Comparison of ENCODE assay signal across 8 cellular contexts in genomic region chrX:70434352-70434866, GRCh38. TPM values are rescaled to one million over a fixed set of nuclear protein-coding genes. Genes with fewer than 3 reads are reported as not detected.
A peak's percentile ranks its signal among the peaks of the same experiment; 100 is the strongest.
DNase-seq lines count a peak whose midpoint lies in the region; ATAC-seq, FAIRE-seq and TF ChIP-seq lines count a peak whose summit lies in the region.

No MANE protein-coding gene starts in this region.

- TF ChIP-seq EP300 in A549 (IDR thresholded peaks at IDR 0.05), result no peak

- POLR2A ChIA-PET in A549 (lab: Yijun Ruan, JAX), result interaction anchor here (0.8 to 1.8 kb wide), 3 partner anchors 10 to 301 kb away, joined by 3 to 10 read pairs (median 3); partner anchors contain the start of gene IGBP1

- H4K20me1 ChIP-seq in keratinocyte (ENCODE audit: control insufficient read depth, extremely low read depth, insufficient read depth, low read length), result no peaks in the 10 kb centered on the region

- CTCF ChIA-PET in A549 (lab: Yijun Ruan, JAX), result interaction anchor here (1.0 to 4.8 kb wide), 12 partner anchors 9 to 404 kb away, joined by 3 to 44 read pairs (median 4); partner anchors contain the start of genes DLG3, GDPD2 and IGBP1

- no peaks in the 10 kb centered on the region for H3K9me3 ChIP-seq in A549
- H3K9me3 ChIP-seq in keratinocyte (ENCODE audit: control insufficient read depth, low read depth, low read length), result peaks cover 1% of the 10 kb centered on the region
- no peaks in the 10 kb centered on the region for H3K9me3 ChIP-seq in spleen

- FAIRE-seq in A549 (lab: Jason Lieb, UNC), result no peak
- no peak for FAIRE-seq in keratinocyte (lab: Jason Lieb, UNC)

- dilution Hi-C loops in keratinocyte (cut with MboI; ENCODE audit: extremely low pct_ligation_motif_present, low sequenced_read_pairs), result no loop called here

- TF ChIP-seq RAD21 in A549 (conservative IDR thresholded peaks at IDR 0.05 in 1 of 2, IDR thresholded peaks at IDR 0.05 in 1 of 2), result no peak

- H2AFZ ChIP-seq in keratinocyte (ENCODE audit: control insufficient read depth, low read length), result peak overlapping the region; percentile 93

- peak; percentile 84 to 93 for DNase-seq in A549 (ENCODE audit: low read depth in 1 of 2, low spot score in 1 of 2)
- peak; percentile 82 for DNase-seq in NCI-H2171 treated with DMSO at 0.1 percent for 48 hours (lab: John Stamatoyannopoulos, UW)
- peak; percentile 52 to 70 for DNase-seq in cerebellar nuclear complex (lab: John Stamatoyannopoulos, UW)
- DNase-seq in keratinocyte (ENCODE audit: low read depth, low spot score), result no peak
- peak; percentile 89 for DNase-seq in spleen

- ATAC-seq in A549 (peak; percentile 90 to 97), GM18870 (IDR thresholded peaks at IDR 0.05; ENCODE audit: unreplicated experiment) (peak; percentile 17), HG03097 (IDR thresholded peaks at IDR 0.05; ENCODE audit: low FRiP score, unreplicated experiment) (peak; percentile 51)

- H3K36me3 ChIP-seq in keratinocyte (ENCODE audit: control insufficient read depth in 2 of 2, extremely low read depth in 1 of 2, insufficient read depth in 2 of 2, low read length in 2 of 2) (no peaks in the 10 kb centered on the region), spleen (no peaks in the 10 kb centered on the region)

- H3K4me2 ChIP-seq in A549, result peak overlapping the region; percentile 95
- H3K4me2 ChIP-seq in keratinocyte (ENCODE audit: control insufficient read depth, extremely low read depth, insufficient read depth, low read depth, low read length), result peak overlapping the region; percentile 76

- H3K27me3 ChIP-seq in keratinocyte (ENCODE audit: control insufficient read depth, extremely low read depth, insufficient read depth, low read length) (no peaks in the 10 kb centered on the region), spleen (replicated peaks in 1 of 7) (peaks cover 0 to 24% (median 0%) of the 10 kb centered on the region in 7 donors)

- H3K4me1 ChIP-seq in A549 (peaks cover 9% of the 10 kb centered on the region; the same call in 1 of the 3 replicates), keratinocyte (ENCODE audit: control insufficient read depth, extremely low read depth, insufficient read depth, low read length) (peaks cover 25% of the 10 kb centered on the region), spleen (peaks cover 0 to 20% (median 9%) of the 10 kb centered on the region in 6 donors)

- TF ChIP-seq CTCF in A549 (IDR thresholded peaks at IDR 0.05) (no peak), WI38 (IDR thresholded peaks at IDR 0.05; ENCODE audit: low read depth, low read length) (no peak), keratinocyte (optimal IDR thresholded peaks at IDR 0.05 in 1 of 3, IDR thresholded peaks at IDR 0.05 in 1 of 3, conservative IDR thresholded peaks at IDR 0.05 in 1 of 3; ENCODE audit: extremely low read depth in 1 of 3, insufficient read depth in 2 of 3, low read length in 3 of 3) (no peak), spleen (IDR thresholded peaks at IDR 0.05 in 8 of 11, conservative IDR thresholded peaks at IDR 0.05 in 3 of 11) (no peak)

- WGBS in A549 (ENCODE audit: missing lambda C conversion rate), result 2% methylated on average over 17 of the region's 45 CpGs
- 0 to 57% (median 3%) methylated on average over 22 to 45 of the region's 45 CpGs for WGBS in spleen, 5 donors

- H3K4me3 ChIP-seq in A549 (peak overlapping the region; percentile 72), WI38 (ENCODE audit: low read depth, low read length) (peak overlapping the region; percentile 64), keratinocyte (ENCODE audit: control insufficient read depth in 2 of 3, extremely low read depth in 1 of 3, insufficient read depth in 2 of 3, low read depth in 1 of 3, low read length in 3 of 3) (peak overlapping the region; percentile 48 to 83 (median 69)), spleen (peak overlapping the region; percentile 47 to 80 (median 53))

- no peaks in the 10 kb centered on the region for H3K9me1 ChIP-seq in keratinocyte (ENCODE audit: control insufficient read depth, extremely low read depth, insufficient read depth, low read length)

- peak overlapping the region; percentile 78 to 88 for H3K27ac ChIP-seq in A549
- peak overlapping the region; percentile 60 for H3K27ac ChIP-seq in keratinocyte (ENCODE audit: control insufficient read depth, insufficient read depth, low read length)
- H3K27ac ChIP-seq in spleen, result peak overlapping the region in 7 of 8 donors; percentile 67 to 87 (median 76)

- intact Hi-C loops in spleen (cut with DNase I; ENCODE audit: low total_unique reads), result loop anchor here (5.0 kb wide), 1 partner anchor 237 kb away; no protein-coding TSS in a partner anchor

- H3K9ac ChIP-seq in keratinocyte (ENCODE audit: control insufficient read depth, extremely low read depth, insufficient read depth, low read length), result peak overlapping the region; percentile 69

- TF ChIP-seq POLR2A in A549 (IDR thresholded peaks at IDR 0.05; ENCODE audit: low read length) (peak; percentile 68), spleen (IDR thresholded peaks at IDR 0.05) (no peak)

- no peaks in the 10 kb centered on the region for H3K79me2 ChIP-seq in keratinocyte (ENCODE audit: control insufficient read depth, insufficient read depth, low read length)

TF ChIP-seq in A549, 52 proteins besides CTCF, POLR2A, EP300 and RAD21:
- TF ChIP-seq ATOH8 (CRISPR knock-in tag; IDR thresholded peaks at IDR 0.05; ENCODE audit: low read depth), result no peak
- TF ChIP-seq MAX (IDR thresholded peaks at IDR 0.05), result peak; percentile 16; the same call in 1 of the 2 replicates

RNA-seq across cellular contexts. Expression of gene DLG3, which starts 10.2 kb away (rescaled TPM):
- polyA plus RNA-seq in A549 (2011; rRNA removed) (11.2 and 12.8 TPM in 2 replicates), A549 (2017; fragmentation: RNase III; extraction: RNeasy Plus Mini Kit Qiagen cat#74134 plus additional on column Dnase treatment) (3.0 to 3.2 TPM (median 3.1 TPM) in 3 replicates), keratinocyte (5.9 to 10.1 TPM (median 8.7 TPM) in 3 replicates), spleen (1 to 10 TPM; 2.7 to 6.2 (median 4.3) TPM)
- 1.9 and 2.3 TPM in 2 replicates for polyA plus RNA-seq in A549 (2012; cell fraction: cytosol; rRNA removed)
- polyA plus RNA-seq in A549 (2012; cell fraction: nucleus; rRNA removed), result 1.4 and 1.8 TPM in 2 replicates
- polyA minus RNA-seq in A549 (2011; rRNA and poly(A)+ RNA removed), result 7.1 and 7.8 TPM in 2 replicates
- polyA plus RNA-seq in keratinocyte (2011; ENCODE audit: low read depth), result 11.7 TPM
- 5.4 and 8.1 TPM in 2 replicates for polyA plus RNA-seq in keratinocyte (2011; cell fraction: cytosol; rRNA removed)
- 6.2 and 6.8 TPM in 2 replicates for polyA plus RNA-seq in keratinocyte (2011; cell fraction: nucleus; rRNA removed)
- 5.0 and 6.5 TPM in 2 replicates for polyA plus RNA-seq in keratinocyte (2012; ENCODE audit: low replicate concordance)
- 5.0 to 11.3 TPM (median 5.9 TPM) in 3 replicates for polyA minus RNA-seq in keratinocyte
- polyA minus RNA-seq in keratinocyte (2011; cell fraction: cytosol; rRNA and poly(A)+ RNA removed), result 1.3 TPM
- polyA minus RNA-seq in keratinocyte (2011; cell fraction: nucleus; rRNA and poly(A)+ RNA removed), result 1.6 and 6.4 TPM in 2 replicates
- total RNA-seq in spleen, result 10 to 100 TPM; 27.9 to 46.3 (median 39.7) TPM

RNA-seq across cellular contexts. Expression of gene GDPD2, which starts 11.3 kb away (rescaled TPM):
- 0.04 TPM in 2 replicates for polyA plus RNA-seq in A549 (2011; rRNA removed)
- 0.08 TPM in 2 replicates for polyA plus RNA-seq in A549 (2012; cell fraction: cytosol; rRNA removed)
- polyA plus RNA-seq in A549 (2012; cell fraction: nucleus; rRNA removed), result 1.0 and 1.1 TPM in 2 replicates
- polyA plus RNA-seq in A549 (2017; fragmentation: RNase III; extraction: RNeasy Plus Mini Kit Qiagen cat#74134 plus additional on column Dnase treatment), result 0.12 to 0.18 TPM (median 0.12 TPM) in 3 replicates
- polyA minus RNA-seq in A549 (2011; rRNA and poly(A)+ RNA removed), result 0.17 and 0.34 TPM in 2 replicates
- polyA plus RNA-seq in keratinocyte, result 4.4 to 22.1 TPM (median 7.2 TPM) in 3 replicates
- polyA plus RNA-seq in keratinocyte (2011; ENCODE audit: low read depth), result 8.2 TPM
- polyA plus RNA-seq in keratinocyte (2011; cell fraction: cytosol; rRNA removed), result 6.3 and 8.3 TPM in 2 replicates
- 33.4 and 52.7 TPM in 2 replicates for polyA plus RNA-seq in keratinocyte (2011; cell fraction: nucleus; rRNA removed)
- polyA plus RNA-seq in keratinocyte (2012; ENCODE audit: low replicate concordance), result 3.0 and 15.0 TPM in 2 replicates
- polyA minus RNA-seq in keratinocyte, result 5.1 to 30.3 TPM (median 8.7 TPM) in 3 replicates
- polyA minus RNA-seq in keratinocyte (2011; cell fraction: cytosol; rRNA and poly(A)+ RNA removed), result 8.4 TPM
- 13.8 and 22.4 TPM in 2 replicates for polyA minus RNA-seq in keratinocyte (2011; cell fraction: nucleus; rRNA and poly(A)+ RNA removed)
- 100 to 1,000 TPM in 1 of 7 donors, 10 to 100 TPM in 6; 37.0 to 103 (median 68.6) TPM for total RNA-seq in spleen
- 10 to 100 TPM in 2 of 3 donors, 1 to 10 TPM in 1; 2.4 to 82.5 (median 25.1) TPM for polyA plus RNA-seq in spleen

Comparison
In these comparisons a context has a peak if more than half of its experiments do, and no peak if none do; other contexts are left out.
1. ATAC-seq: peak in every context shown above with its lines; median percentile 94 in A549; 51 in HG03097; 17 in GM18870.